Comparison of ENCODE assay signal across 9 cellular contexts in genomic region chr22:41920271-41920976, GRCh38. TPM values are rescaled to one million over a fixed set of nuclear protein-coding genes. Genes with fewer than 3 reads are reported as not detected.
DNase-seq lines count a peak whose midpoint lies in the region; ATAC-seq and TF ChIP-seq lines count a peak whose summit lies in the region.
"Had no signal": no experiment of that assay in that cellular context is flagged by ENCODE, and none has a peak within 500 bp of the region (broad histone marks: within the 10 kb centered on the region; RNA-seq: fewer than 3 reads in every experiment).

No MANE protein-coding gene starts in this region.

- H3K4me1 ChIP-seq in heart left ventricle, result peaks cover 0 to 34% (median 17%) of the 10 kb centered on the region in 12 donors
- H3K4me1 ChIP-seq in hepatocyte (ENCODE audit: insufficient read depth), result no peaks in the 10 kb centered on the region
- H3K4me1 ChIP-seq in upper lobe of left lung, result peaks cover 18 to 30% (median 26%) of the 10 kb centered on the region in 4 donors

- intact Hi-C loops in heart left ventricle (cut with DNase I), result no loop called here
- intact Hi-C loops in cardiac septum (cut with DNase I), result no loop called here

- 51 to 69% (median 56%) methylated on average over 19 to 21 of the region's 21 CpGs for WGBS in heart left ventricle, 4 donors
- WGBS in hepatocyte (ENCODE audit: low lambda C conversion rate, missing lambda C conversion rate), result 81% methylated on average over 13 of the region's 21 CpGs
- 57 to 81% methylated on average over 6 to 17 of the region's 21 CpGs for WGBS in upper lobe of left lung, 2 donors

- peak overlapping the region in 2 of 12 donors; percentile 34 to 42 for H3K27ac ChIP-seq in heart left ventricle
- no peak overlapping the region for H3K27ac ChIP-seq in hepatocyte
- H3K27ac ChIP-seq in upper lobe of left lung, result no peak overlapping the region
- H3K27ac ChIP-seq: C4-2B had no signal

- ATAC-seq in heart left ventricle, result peak in 1 of 4 donors; percentile 9
- peak; percentile 31 for ATAC-seq in HG03354 (IDR thresholded peaks at IDR 0.05; ENCODE audit: poor library complexity, severe bottlenecking, unreplicated experiment)
- ATAC-seq in upper lobe of left lung (ENCODE audit: low FRiP score in 2 of 2), result no peak

- H3K4me2 ChIP-seq in hepatocyte, result peak overlapping the region; percentile 96

- H2AFZ ChIP-seq in hepatocyte, result no peak overlapping the region

- TF ChIP-seq EP300 in upper lobe of left lung (IDR thresholded peaks at IDR 0.05), result no peak

- DNase-seq in heart left ventricle (no peak), cardiac septum (ENCODE audit: low spot score) (no peak), hepatocyte (ENCODE audit: low spot score) (no peak), upper lobe of left lung (no peak), GDM1 (lab: John Stamatoyannopoulos, UW) (no peak), SW480 (ENCODE audit: low spot score) (no peak), NCI-H2107 (lab: John Stamatoyannopoulos, UW) (no peak)

- H3K27me3 ChIP-seq in heart left ventricle (peaks cover 5 to 42% (median 20%) of the 10 kb centered on the region in 9 donors), hepatocyte (peaks cover 56% of the 10 kb centered on the region), upper lobe of left lung (peaks cover 0 to 24% (median 15%) of the 10 kb centered on the region in 4 donors)

- no peaks in the 10 kb centered on the region for H4K20me1 ChIP-seq in hepatocyte (ENCODE audit: insufficient read depth, poor library complexity, severe bottlenecking)

- no peaks in the 10 kb centered on the region for H3K36me3 ChIP-seq in heart left ventricle
- no peaks in the 10 kb centered on the region for H3K36me3 ChIP-seq in hepatocyte (replicated peaks; ENCODE audit: insufficient read depth, low read depth)
- no peaks in the 10 kb centered on the region for H3K36me3 ChIP-seq in upper lobe of left lung

- peak overlapping the region in 11 of 12 donors; percentile 36 to 68 (median 54) for H3K4me3 ChIP-seq in heart left ventricle
- no peak overlapping the region for H3K4me3 ChIP-seq in hepatocyte
- peak overlapping the region in 3 of 4 donors; percentile 39 to 56 (median 54) for H3K4me3 ChIP-seq in upper lobe of left lung

- TF ChIP-seq POLR2A in heart left ventricle (IDR thresholded peaks at IDR 0.05), result no peak
- no peak for TF ChIP-seq POLR2A in upper lobe of left lung (IDR thresholded peaks at IDR 0.05)

- H3K79me2 ChIP-seq in hepatocyte, result no peaks in the 10 kb centered on the region

- H3K9me3 ChIP-seq in heart left ventricle, result no peaks in the 10 kb centered on the region
- H3K9me3 ChIP-seq in hepatocyte (ENCODE audit: low read depth), result no peaks in the 10 kb centered on the region
- H3K9me3 ChIP-seq in upper lobe of left lung, result no peaks in the 10 kb centered on the region

- no peaks in the 10 kb centered on the region for H3K9me2 ChIP-seq in hepatocyte (replicated peaks; ENCODE audit: insufficient read depth)

- TF ChIP-seq CTCF in heart left ventricle (IDR thresholded peaks at IDR 0.05), result no peak
- no peak for TF ChIP-seq CTCF in hepatocyte (IDR thresholded peaks at IDR 0.05; ENCODE audit: poor library complexity)
- no peak for TF ChIP-seq CTCF in upper lobe of left lung (IDR thresholded peaks at IDR 0.05)

RNA-seq across cellular contexts. Expression of gene SHISA8, which starts 5.5 kb away (rescaled TPM):
- 1 to 10 TPM in 4 of 9 donors, under 1 TPM in 5; 0.48 to 4.4 (median 1.00) TPM for total RNA-seq in heart left ventricle
- 1 to 10 TPM in 1 of 2 donors, not detected in 1; 1.7 TPM for polyA plus RNA-seq in heart left ventricle
- total RNA-seq in cardiac septum, result not detected
- not detected in 2 replicates for total RNA-seq in hepatocyte
- polyA plus RNA-seq in hepatocyte, result 0.33 TPM in 1 of 2 replicates, not detected in the other
- under 1 TPM in 1 of 6 donors, not detected in 5; 0.17 TPM for total RNA-seq in upper lobe of left lung

RNA-seq across cellular contexts. Expression of gene TNFRSF13C, which starts 6.2 kb away (rescaled TPM):
- total RNA-seq in heart left ventricle (under 1 TPM in 8 of 9 donors, not detected in 1; 0.35 to 0.61 (median 0.44) TPM), cardiac septum (0.08 TPM), hepatocyte (0.07 and 0.12 TPM in 2 replicates), upper lobe of left lung (1 to 10 TPM in 1 of 6 donors, under 1 TPM in 5; 0.30 to 2.1 (median 0.78) TPM)
- polyA plus RNA-seq in heart left ventricle (under 1 TPM; 0.07 to 0.34 TPM), hepatocyte (0.18 and 0.52 TPM in 2 replicates)

RNA-seq across cellular contexts. Expression of gene CENPM, which starts 26.5 kb away (rescaled TPM):
- total RNA-seq in heart left ventricle, result 1 to 10 TPM in 2 of 9 donors, under 1 TPM in 3, not detected in 4; 0.21 to 6.9 (median 0.52) TPM
- polyA plus RNA-seq in heart left ventricle, result under 1 TPM; 0.30 to 0.79 TPM
- total RNA-seq in cardiac septum, result 0.24 TPM
- 6.7 and 8.1 TPM in 2 replicates for total RNA-seq in hepatocyte
- 13.4 and 14.9 TPM in 2 replicates for polyA plus RNA-seq in hepatocyte
- 1 to 10 TPM in 5 of 6 donors, not detected in 1; 1.9 to 9.9 (median 7.3) TPM for total RNA-seq in upper lobe of left lung

RNA-seq across cellular contexts. Expression of gene SEPTIN3, which starts 48.8 kb away (rescaled TPM):
- total RNA-seq in heart left ventricle (under 1 TPM in 6 of 9 donors, not detected in 3; 0.07 to 0.53 (median 0.23) TPM), cardiac septum (not detected), hepatocyte (1.5 and 2.2 TPM in 2 replicates), upper lobe of left lung (1 to 10 TPM in 5 of 6 donors, under 1 TPM in 1; 0.79 to 1.6 (median 1.3) TPM)
- polyA plus RNA-seq in heart left ventricle (under 1 TPM; 0.03 to 0.08 TPM), hepatocyte (1.5 and 1.6 TPM in 2 replicates)
